ENCODE assay signal across 8 cellular contexts in genomic region chr10:119207367-119207668, GRCh38. TPM values are rescaled to one million over a fixed set of nuclear protein-coding genes. Genes with fewer than 3 reads are reported as not detected.
DNase-seq lines count a peak whose midpoint lies in the region; ATAC-seq and TF ChIP-seq lines count a peak whose summit lies in the region.

Gene GRK5 (plus strand): TSS chr10:119207571. CDS start chr10:119207918, 347 bp downstream.

- peak within 1 kb of the TSS; percentile 85 for H3K4me3 ChIP-seq in AG04450 (ENCODE audit: low read depth, low read length)

- in situ Hi-C loops in GM18951 (cut with MboI; ENCODE audit: low sequenced_read_pairs, unreplicated experiment) = no loop called here

- DNase-seq in AG04450 (ENCODE audit: low read depth, low spot score) = peak; percentile 92
- peak; percentile 64 for DNase-seq in NCI-H345 treated with DMSO at 0.1 percent for 48 hours (lab: John Stamatoyannopoulos, UW; ENCODE audit: unreplicated experiment)
- DNase-seq in activated CD4-positive, CD25-positive, alpha-beta regulatory T cell treated with anti-CD3 and anti-CD28 coated beads, Interleukin-2, amount 50 U/mL, for 16 hours (ENCODE audit: low read depth, low spot score) = peak; percentile 90
- peak; percentile 99 for DNase-seq in central memory CD4-positive, alpha-beta T cell
- peak; percentile 94 for DNase-seq in inferior parietal cortex (ENCODE audit: extremely low spot score)
- DNase-seq in stimulated activated CD4-positive, alpha-beta T cell treated with anti-CD3 and anti-CD28 coated beads, Interleukin-12 subunit alpha, Interleukin-12 subunit beta, amount 100 ng/mL, for 24 hours (ENCODE audit: low read depth in 2 of 2) = peak; percentile 86 to 88

- TF ChIP-seq CTCF in AG04450 (IDR thresholded peaks at IDR 0.05; ENCODE audit: low read depth, low read length) = no peak

- H3K27ac ChIP-seq in AG04450 (ENCODE audit: low read depth, low read length) = peak within 1 kb of the TSS; percentile 47

- no peaks in the 10 kb centered on the region for H3K27me3 ChIP-seq in AG04450 (ENCODE audit: control insufficient read depth, insufficient read depth, low read length)

- CTCF ChIA-PET in AG04450 (lab: Charles Lee) = interaction anchor here (0.5 to 2.1 kb wide), 14 partner anchors 9 to 336 kb away, joined by 3 to 14 read pairs (median 3); partner anchors contain the start of gene RGS10

- POLR2A ChIA-PET in AG04450 (lab: Yijun Ruan, JAX) = interaction anchor here (0.6 to 1.5 kb wide), 18 partner anchors 10 to 336 kb away, joined by 3 to 10 read pairs (median 4); no protein-coding TSS in a partner anchor

- no peaks in the 10 kb centered on the region; the same call in 1 of the 2 replicates for H3K9me3 ChIP-seq in AG04450 (ENCODE audit: control insufficient read depth, insufficient read depth, low read length)

- TF ChIP-seq POLR2A in GM18951 (IDR thresholded peaks at IDR 0.05; ENCODE audit: extremely low read depth, insufficient read depth, insufficient read length) = peak; percentile 63

- ATAC-seq in HG03175 (IDR thresholded peaks at IDR 0.05; ENCODE audit: unreplicated experiment) = peak; percentile 78

RNA-seq across cellular contexts. Expression of gene GRK5, which starts in this region (rescaled TPM):
- polyA plus RNA-seq in AG04450 (2011; rRNA removed) = 27.6 and 29.3 TPM in 2 replicates
- polyA minus RNA-seq in AG04450 (2011; rRNA and poly(A)+ RNA removed) = 20.3 and 24.3 TPM in 2 replicates

Comparison
In these comparisons a context has a peak if more than half of its experiments do, and no peak if none do; other contexts are left out.
1. Peak in every context shown above with its lines: DNase-seq, ATAC-seq, H3K4me3 ChIP-seq and H3K27ac ChIP-seq.